Comparison of ENCODE assay signal across 20 cellular contexts in the genomic region with DNA sequence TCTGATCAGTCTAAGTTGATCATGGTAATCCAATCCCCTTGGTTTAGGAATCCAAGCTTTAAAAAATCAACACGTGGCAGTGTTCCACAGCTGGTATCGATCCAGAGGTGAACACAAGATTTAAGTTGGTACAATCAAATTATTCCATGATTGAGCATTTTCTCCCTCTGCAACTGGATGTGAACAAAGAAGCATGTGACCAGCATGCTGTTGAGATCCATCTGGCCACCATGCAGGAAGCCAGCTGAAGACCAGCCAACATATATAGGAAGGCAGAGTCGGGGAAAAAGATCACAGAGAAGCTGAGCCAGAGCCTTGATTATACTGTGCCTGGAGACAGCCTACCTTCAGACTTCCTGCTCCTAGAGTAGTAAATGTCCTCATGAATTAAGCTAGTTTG.
DNase-seq lines count a peak whose midpoint lies in the region; ATAC-seq and TF ChIP-seq lines count a peak whose summit lies in the region.
"Had no signal": no experiment of that assay in that cellular context is flagged by ENCODE, and none has a peak within 500 bp of the region (broad histone marks: within the 10 kb centered on the region; RNA-seq: fewer than 3 reads in every experiment).

No MANE protein-coding gene starts in this region.

- H3K9me3 ChIP-seq in heart right ventricle, result no peaks in the 10 kb centered on the region
- H3K9me3 ChIP-seq: Caco-2, SK-N-SH had no signal

- ATAC-seq in heart right ventricle, result no peak
- ATAC-seq in HG03439 (IDR thresholded peaks at IDR 0.05; ENCODE audit: unreplicated experiment), result no peak
- ATAC-seq: GM23338, HepG2 had no signal

- no peak overlapping the region for H3K27ac ChIP-seq in heart right ventricle

- H3K9me3 Mint-ChIP-seq in endothelial cell (ENCODE audit: unreplicated experiment), result no peaks in the 10 kb centered on the region
- H3K9me3 Mint-ChIP-seq: GM23338 had no signal

- no peak overlapping the region for H3K4me3 Mint-ChIP-seq in endothelial cell (ENCODE audit: unreplicated experiment)
- H3K4me3 Mint-ChIP-seq: GM23338 had no signal

- peaks cover 0 to 4% (median 0%) of the 10 kb centered on the region in 9 donors for H3K4me1 ChIP-seq in heart right ventricle
- H3K4me1 ChIP-seq: Caco-2 had no signal

- WGBS in heart right ventricle, 2 donors, result 67 to 82% methylated on average over 3 of the region's 3 CpGs

- H3K27me3 Mint-ChIP-seq in endothelial cell (ENCODE audit: unreplicated experiment), result no peaks in the 10 kb centered on the region

- no peaks in the 10 kb centered on the region for H3K4me1 Mint-ChIP-seq in endothelial cell (ENCODE audit: unreplicated experiment)
- H3K4me1 Mint-ChIP-seq: GM23338 had no signal

- H3K27me3 ChIP-seq in heart right ventricle, result no peaks in the 10 kb centered on the region

- TF ChIP-seq CTCF in heart right ventricle (IDR thresholded peaks at IDR 0.05), result no peak
- TF ChIP-seq CTCF in endothelial cell (IDR thresholded peaks at IDR 0.05; ENCODE audit: unreplicated experiment), result no peak

- no peak overlapping the region for H3K4me3 ChIP-seq in heart right ventricle
- H3K4me3 ChIP-seq: GM23338 had no signal

- intact Hi-C loops in heart right ventricle (cut with DNase I), result no loop called here

- no peak overlapping the region for H3K27ac Mint-ChIP-seq in endothelial cell (ENCODE audit: unreplicated experiment)
- H3K27ac Mint-ChIP-seq: GM23338 had no signal

- no peaks in the 10 kb centered on the region for H3K36me3 Mint-ChIP-seq in endothelial cell (ENCODE audit: low read depth, unreplicated experiment)

- H3K36me3 ChIP-seq in heart right ventricle, result no peaks in the 10 kb centered on the region

- DNase-seq in NCI-H1694 (lab: John Stamatoyannopoulos, UW), result peak; percentile 11
- DNase-seq in cerebellar cortex (ENCODE audit: low spot score), result peak; percentile 47
- peak; percentile 79 for DNase-seq in globus pallidus (ENCODE audit: low spot score)
- peak; percentile 72 for DNase-seq in putamen (ENCODE audit: low spot score)
- DNase-seq in UCSD-AML1 (lab: John Stamatoyannopoulos, UW; ENCODE audit: unreplicated experiment), result no peak
- no peak for DNase-seq in heart right ventricle
- no peak for DNase-seq in endothelial cell (ENCODE audit: low spot score)
- DNase-seq: AML-193, Caco-2, DMS53, KG1, NCI-H1417 treated with DMSO at 0.1 percent for 48 hours, NCI-H2081, NCI-H226, NCI-H526 treated with DMSO at 0.1 percent for 48 hours, Right ventricle myocardium superior, SK-N-SH had no signal

Comparison
In these comparisons a context has a peak if more than half of its experiments do, and no peak if none do; other contexts are left out.
1. DNase-seq: peak in NCI-H1694 (single experiment), cerebellar cortex (single experiment), globus pallidus (single experiment) and putamen (single experiment); none in UCSD-AML1 (single experiment), heart right ventricle (0 of 2) and endothelial cell (single experiment).